25 cellular contexts compared by ENCODE assay signal in genomic region chr20:3937618-3938017, GRCh38.
"Had no signal": no experiment of that assay in that cellular context is flagged by ENCODE, and none has a peak within 500 bp of the region (broad histone marks: within the 10 kb centered on the region; RNA-seq: fewer than 3 reads in every experiment).

No MANE protein-coding gene starts in this region.

- ATAC-seq: natural killer cell; psoas muscle; right cardiac atrium; right lobe of liver; stimulated activated effector memory CD8-positive, alpha-beta T cell treated with anti-CD3 and anti-CD28 coated beads, Interleukin-12 subunit alpha, Interleukin-12 subunit beta, amount 100 ng/mL, for 72 hours; stimulated activated naive B cell treated with anti-CD40 and anti-IgM and Interleukin-4, amounts not matched to agents 10 μg/mL and 1 μg/mL and 100 μg/mL, for 72 hours had no signal

- H2AFZ ChIP-seq: neural progenitor cell, parathyroid adenoma had no signal

- H3K4me3 ChIP-seq: neural progenitor cell, ovary, psoas muscle, right lobe of liver, sigmoid colon, stomach, thoracic aorta, thyroid gland, tibial nerve, upper lobe of left lung, vagina had no signal

- H3K9me3 ChIP-seq: ovary, right lobe of liver, sigmoid colon, stomach, thoracic aorta, thyroid gland, tibial nerve, upper lobe of left lung, vagina had no signal

- DNase-seq: natural killer cell; occipital lobe; ovary; psoas muscle; right cardiac atrium; right lobe of liver; sigmoid colon; small intestine; stimulated activated CD4-positive, alpha-beta T cell treated with anti-CD3 and anti-CD28 coated beads, Interleukin-15, amount 100 ng/mL, for 24 hours; stimulated activated CD4-positive, alpha-beta T cell treated with anti-CD3 and anti-CD28 coated beads, Interleukin-2, amount 100 ng/mL, for 24 hours; stimulated activated CD4-positive, alpha-beta T cell treated with anti-CD3 and anti-CD28 coated beads, Interleukin-2, amount 100 ng/mL, for 48 hours; stimulated activated CD4-positive, alpha-beta T cell treated with anti-CD3 and anti-CD28 coated beads, Interleukin-4, amount 100 ng/mL, for 24 hours; stimulated activated naive B cell treated with anti-CD40 and anti-IgM and Interleukin-4, amounts not matched to agents 10 μg/mL and 1 μg/mL and 100 μg/mL, for 72 hours; stimulated activated naive CD4-positive, alpha-beta T cell treated with Interleukin-2 at 50 U/mL for 16 hours; stomach; thyroid gland; trophoblast cell; upper lobe of left lung had no signal

- H3K27me3 ChIP-seq: neural progenitor cell, ovary, right lobe of liver, sigmoid colon, stomach, thyroid gland, tibial nerve, upper lobe of left lung, vagina had no signal

- H3K4me2 ChIP-seq: neural progenitor cell had no signal

- H3K9ac ChIP-seq: neural progenitor cell, parathyroid adenoma had no signal

- H3K36me3 ChIP-seq: ovary, right lobe of liver, thyroid gland had no signal

- H3K79me2 ChIP-seq: parathyroid adenoma had no signal

- H3K27ac ChIP-seq: neural progenitor cell, ovary, parathyroid adenoma, psoas muscle, right lobe of liver, sigmoid colon, stomach, thyroid gland, tibial nerve, upper lobe of left lung, vagina had no signal

- FAIRE-seq: small intestine, urothelium cell line had no signal

- H3K4me1 ChIP-seq: neural progenitor cell had no signal
